9 cellular contexts compared by ENCODE assay signal in genomic region chr12:13173012-13173441, GRCh38. TPM values are rescaled to one million over a fixed set of nuclear protein-coding genes. Genes with fewer than 3 reads are reported as not detected.
DNase-seq lines count a peak whose midpoint lies in the region; ATAC-seq, FAIRE-seq and TF ChIP-seq lines count a peak whose summit lies in the region.
"Had no signal": no experiment of that assay in that cellular context is flagged by ENCODE, and none has a peak within 500 bp of the region (broad histone marks: within the 10 kb centered on the region; RNA-seq: fewer than 3 reads in every experiment).

No MANE protein-coding gene starts in this region.

- ATAC-seq in heart right ventricle (peak; percentile 66 to 81 (median 74)), HG02885 (IDR thresholded peaks at IDR 0.05; ENCODE audit: poor library complexity, unreplicated experiment) (no peak), GM19035 (IDR thresholded peaks at IDR 0.05; ENCODE audit: unreplicated experiment) (no peak), HG02759 (IDR thresholded peaks at IDR 0.05; ENCODE audit: unreplicated experiment) (no peak)

- WGBS in GM23248 (ENCODE audit: low coverage in 1 of 2, low lambda C conversion rate in 2 of 2, missing lambda C conversion rate in 2 of 2), 2 experiments = 0 to 3% methylated on average over 5 of the region's 5 CpGs
- WGBS in heart right ventricle, 2 donors = 74 to 78% methylated on average over 5 of the region's 5 CpGs

- H3K27me3 Mint-ChIP-seq in astrocyte (ENCODE audit: low read depth, unreplicated experiment) = no peaks in the 10 kb centered on the region

- peaks cover 50% of the 10 kb centered on the region for H3K4me1 Mint-ChIP-seq in astrocyte (ENCODE audit: low read depth, unreplicated experiment)

- H3K27ac Mint-ChIP-seq in astrocyte (ENCODE audit: unreplicated experiment) = peak overlapping the region; percentile 88

- peak overlapping the region; percentile 83 for H3K4me2 ChIP-seq in GM23248 (ENCODE audit: unreplicated experiment)
- H3K4me2 ChIP-seq in astrocyte (ENCODE audit: low read length) = peak overlapping the region; percentile 79
- H3K4me2 ChIP-seq in skeletal muscle satellite cell (ENCODE audit: low read length) = no peak overlapping the region

- no peaks in the 10 kb centered on the region for H3K36me3 Mint-ChIP-seq in astrocyte (ENCODE audit: low read depth, unreplicated experiment)

- peak overlapping the region; percentile 58 for H3K4me3 ChIP-seq in GM23248
- peak overlapping the region; percentile 24 for H3K4me3 ChIP-seq in astrocyte (ENCODE audit: insufficient read depth, low read depth, low read length)
- H3K4me3 ChIP-seq in heart right ventricle = no peak overlapping the region
- no peak overlapping the region for H3K4me3 ChIP-seq in skeletal muscle satellite cell (ENCODE audit: low read length)
- H3K4me3 ChIP-seq: right lobe of liver had no signal

- peaks cover 68% of the 10 kb centered on the region for H3F3A ChIP-seq in GM23248 (ENCODE audit: insufficient read depth)

- H3K27me3 ChIP-seq in GM23248 (replicated peaks; ENCODE audit: insufficient read depth) (no peaks in the 10 kb centered on the region), astrocyte (ENCODE audit: insufficient read depth, low read length) (no peaks in the 10 kb centered on the region), heart right ventricle (no peaks in the 10 kb centered on the region), skeletal muscle satellite cell (ENCODE audit: control insufficient read depth, insufficient read depth, low read length) (no peaks in the 10 kb centered on the region)
- H3K27me3 ChIP-seq: right lobe of liver had no signal

- H3K4me3 Mint-ChIP-seq in astrocyte (ENCODE audit: unreplicated experiment) = peak overlapping the region; percentile 68

- peak; percentile 85 for DNase-seq in GM23248
- peak; percentile 70 for DNase-seq in astrocyte (ENCODE audit: low read depth)
- peak in 1 of 2 donors; percentile 35 for DNase-seq in heart right ventricle
- no peak for DNase-seq in COLO668 (lab: John Stamatoyannopoulos, UW; ENCODE audit: unreplicated experiment)
- DNase-seq: right lobe of liver had no signal

- FAIRE-seq in astrocyte (lab: Jason Lieb, UNC) = peak; percentile 70

- peak overlapping the region; percentile 97 for H3K27ac ChIP-seq in GM23248
- peak overlapping the region; percentile 88 for H3K27ac ChIP-seq in astrocyte (ENCODE audit: low read depth, low read length)
- peak overlapping the region in 9 of 10 donors; percentile 42 to 77 (median 71) for H3K27ac ChIP-seq in heart right ventricle

- H3K4me1 ChIP-seq in GM23248 (ENCODE audit: insufficient read depth) (peaks cover 85% of the 10 kb centered on the region), astrocyte (ENCODE audit: insufficient read depth, low read length) (peaks cover 62% of the 10 kb centered on the region), heart right ventricle (peaks cover 0 to 25% (median 8%) of the 10 kb centered on the region in 9 donors), skeletal muscle satellite cell (ENCODE audit: control insufficient read depth, insufficient read depth, low read length) (peaks cover 50% of the 10 kb centered on the region)

- H4K20me1 ChIP-seq in GM23248 (ENCODE audit: insufficient read depth) = no peaks in the 10 kb centered on the region
- H4K20me1 ChIP-seq in astrocyte (ENCODE audit: insufficient read depth, low read length) = no peaks in the 10 kb centered on the region

- no peaks in the 10 kb centered on the region for H3K9me2 ChIP-seq in GM23248 (ENCODE audit: insufficient read depth)

- H3K79me2 ChIP-seq in GM23248 (ENCODE audit: insufficient read depth) (0 out of 2 replicates have a peak, but pooled peaks cover 6% of the 10 kb centered on the region), astrocyte (ENCODE audit: insufficient read depth, low read length) (no peaks in the 10 kb centered on the region)

- TF ChIP-seq CTCF in astrocyte (IDR thresholded peaks at IDR 0.05; ENCODE audit: insufficient read depth, low read depth, low read length) (no peak), heart right ventricle (IDR thresholded peaks at IDR 0.05) (no peak)

- intact Hi-C loops in heart right ventricle (cut with DNase I) = no loop called here

- peaks cover under 1% of the 10 kb centered on the region for H3K9me3 Mint-ChIP-seq in astrocyte (ENCODE audit: unreplicated experiment)

- H3K9ac ChIP-seq in GM23248 = peak overlapping the region; percentile 78
- H3K9ac ChIP-seq in astrocyte (ENCODE audit: low read length) = peak overlapping the region; percentile 74
- H3K9ac ChIP-seq in skeletal muscle satellite cell (ENCODE audit: low read depth, low read length) = peak overlapping the region; percentile 12

- H3K9me3 ChIP-seq in GM23248 (ENCODE audit: low read depth) (no peaks in the 10 kb centered on the region), astrocyte (ENCODE audit: insufficient read depth, low read depth, low read length) (no peaks in the 10 kb centered on the region), heart right ventricle (peaks cover 0 to 2% (median 0%) of the 10 kb centered on the region in 11 donors), skeletal muscle satellite cell (replicated peaks; ENCODE audit: low read length) (no peaks in the 10 kb centered on the region)
- H3K9me3 ChIP-seq: right lobe of liver had no signal

- in situ Hi-C loops in GM23248 (cut with MboI) = no loop called here

- no peaks in the 10 kb centered on the region for H3K36me3 ChIP-seq in GM23248 (ENCODE audit: low read depth)
- H3K36me3 ChIP-seq in astrocyte (ENCODE audit: insufficient read depth, low read length) = no peaks in the 10 kb centered on the region
- no peaks in the 10 kb centered on the region for H3K36me3 ChIP-seq in heart right ventricle
- H3K36me3 ChIP-seq in skeletal muscle satellite cell (ENCODE audit: insufficient read depth, low read length) = no peaks in the 10 kb centered on the region
- H3K36me3 ChIP-seq: right lobe of liver had no signal

- no peak overlapping the region for H2AFZ ChIP-seq in GM23248
- peak overlapping the region; percentile 20 for H2AFZ ChIP-seq in astrocyte (ENCODE audit: low read depth, low read length)

RNA-seq across cellular contexts. Expression of gene EMP1, which starts 23.5 kb away (rescaled TPM):
- total RNA-seq in GM23248 (2014; rRNA removed; shearing (Covaris generic)) = 631 and 744 TPM in 2 replicates
- polyA plus RNA-seq in GM23248 (2016; fragmentation: Nextera tagmentation; extraction: Ambion mirVana) (496 and 518 TPM in 2 replicates), heart right ventricle (10 to 100 TPM; 46.2 to 55.5 TPM)
- total RNA-seq in astrocyte (57.6 and 71.7 TPM in 2 replicates), heart right ventricle (100 to 1,000 TPM in 4 of 10 donors, 10 to 100 TPM in 6; 74.6 to 403 (median 98.5) TPM)
- 216 and 411 TPM in 2 replicates for total RNA-seq in skeletal muscle satellite cell (2012; rRNA removed)

Comparison
In these comparisons a context has a peak if more than half of its experiments do, and no peak if none do; other contexts are left out.
1. H3K4me3 ChIP-seq: peak in GM23248 (single experiment) and astrocyte (single experiment); none in heart right ventricle (0 of 10) and skeletal muscle satellite cell (single experiment).
2. H3K9ac ChIP-seq: peak in every context shown above with its lines; median percentile 78 in GM23248; 74 in astrocyte; 12 in skeletal muscle satellite cell.
3. ATAC-seq: peak in heart right ventricle (8 of 8); none in HG02885 (single experiment), GM19035 (single experiment) and HG02759 (single experiment).
4. Peak in every context shown above with its lines, with median percentiles within 50 percentile points of each other: H3K27ac ChIP-seq.